In genomic region chr12:75592638-75593335, GRCh38 we compare ENCODE assay signal across 30 cellular contexts.
"Had no signal": no experiment of that assay in that cellular context is flagged by ENCODE, and none has a peak within 500 bp of the region (broad histone marks: within the 10 kb centered on the region; RNA-seq: fewer than 3 reads in every experiment).

No MANE protein-coding gene starts in this region.

- H3K79me2 ChIP-seq: hepatocyte had no signal

- H3K27ac ChIP-seq: adrenal gland, gastrocnemius medialis, hepatocyte, left ventricle myocardium inferior, neutrophil, skin epidermis, upper lobe of left lung, vagina had no signal

- H3K36me3 ChIP-seq: adrenal gland, gastrocnemius medialis, left ventricle myocardium inferior, neutrophil, upper lobe of left lung, vagina had no signal

- H3K4me3 Mint-ChIP-seq: activated CD4-positive, alpha-beta T cell treated with anti-CD3 and anti-CD28 coated beads for 36 hours; activated T-cell treated with anti-CD3 and anti-CD28 coated beads, Interleukin-2, amount 50 U/mL, for 72 hours; effector memory CD8-positive, alpha-beta T cell; nephron; stimulated activated effector memory CD8-positive, alpha-beta T cell treated with anti-CD3 and anti-CD28 coated beads, Interleukin-12 subunit alpha, Interleukin-12 subunit beta, amount 100 ng/mL, for 72 hours; stimulated activated naive CD8-positive, alpha-beta T cell treated with anti-CD3 and anti-CD28 coated beads, Interleukin-15, amount 100 ng/mL, for 72 hours; T-helper 2 cell treated with Interferon-gamma antibody and Interleukin-4, amounts not matched to agents 5 μg/mL and 100 μg/mL, for 36 hours had no signal

- H3K27me3 ChIP-seq: adrenal gland, gastrocnemius medialis, hepatocyte, neutrophil, upper lobe of left lung, vagina had no signal

- H3K9me3 ChIP-seq: adrenal gland, gastrocnemius medialis, neutrophil, upper lobe of left lung, vagina had no signal

- H3K4me1 ChIP-seq: adrenal gland, gastrocnemius medialis, left ventricle myocardium inferior, upper lobe of left lung, vagina had no signal

- ATAC-seq: activated CD4-positive, alpha-beta T cell treated with anti-CD3 and anti-CD28 coated beads for 36 hours; activated naive CD4-positive, alpha-beta T cell treated with anti-CD3 and anti-CD28 coated beads, Interleukin-2, amount 50 U/mL, for 72 hours; activated T-cell treated with anti-CD3 and anti-CD28 coated beads, Interleukin-2, amount 50 U/mL, for 72 hours; effector memory CD8-positive, alpha-beta T cell; gastrocnemius medialis; sciatic nerve; stimulated activated effector memory CD8-positive, alpha-beta T cell treated with anti-CD3 and anti-CD28 coated beads, Interleukin-12 subunit alpha, Interleukin-12 subunit beta, amount 100 ng/mL, for 72 hours; stimulated activated naive CD8-positive, alpha-beta T cell treated with anti-CD3 and anti-CD28 coated beads, Interleukin-15, amount 100 ng/mL, for 72 hours had no signal

- H3K4me2 ChIP-seq: hepatocyte had no signal

- H3K27ac Mint-ChIP-seq: activated CD4-positive, alpha-beta T cell treated with anti-CD3 and anti-CD28 coated beads for 36 hours; activated naive CD4-positive, alpha-beta T cell treated with anti-CD3 and anti-CD28 coated beads, Interleukin-2, amount 50 U/mL, for 72 hours; activated T-cell treated with anti-CD3 and anti-CD28 coated beads, Interleukin-2, amount 50 U/mL, for 72 hours; effector memory CD8-positive, alpha-beta T cell; progenitor cell of endocrine pancreas; stimulated activated naive CD8-positive, alpha-beta T cell treated with anti-CD3 and anti-CD28 coated beads, Interleukin-15, amount 100 ng/mL, for 72 hours; T-helper 2 cell treated with Interferon-gamma antibody and Interleukin-4, amounts not matched to agents 5 μg/mL and 100 μg/mL, for 36 hours had no signal

- H3K4me3 ChIP-seq: adrenal gland, gastrocnemius medialis, hepatocyte, left ventricle myocardium inferior, lung, skin epidermis, upper lobe of left lung, vagina had no signal

- H3K36me3 Mint-ChIP-seq: activated naive CD4-positive, alpha-beta T cell treated with anti-CD3 and anti-CD28 coated beads, Interleukin-2, amount 50 U/mL, for 72 hours; stimulated activated effector memory CD8-positive, alpha-beta T cell treated with anti-CD3 and anti-CD28 coated beads, Interleukin-12 subunit alpha, Interleukin-12 subunit beta, amount 100 ng/mL, for 72 hours had no signal

- DNase-seq: activated CD4-positive, alpha-beta T cell treated with anti-CD3 and anti-CD28 coated beads for 36 hours; activated CD4-positive, alpha-beta T cell treated with anti-CD3 and anti-CD28 coated beads, Interleukin-2, amount 50 U/mL, for 4 hours; activated CD4-positive, CD25-positive, alpha-beta regulatory T cell; activated naive CD4-positive, alpha-beta T cell; activated T-cell treated with anti-CD3 and anti-CD28 coated beads for 4 hours; activated T-cell treated with anti-CD3 and anti-CD28 coated beads, Interleukin-2, amount 50 U/mL, for 72 hours; adrenal gland; aorta; caudate nucleus; cortex of kidney; effector memory CD8-positive, alpha-beta T cell; erythroblast; gastrocnemius medialis; islet precursor cell; left ventricle myocardium inferior; stimulated activated CD4-positive, alpha-beta T cell treated with anti-CD3 and anti-CD28 coated beads, Interleukin-4, amount 100 ng/mL, for 24 hours; stimulated activated naive CD8-positive, alpha-beta T cell treated with anti-CD3 and anti-CD28 coated beads, Interleukin-15, amount 100 ng/mL, for 72 hours; substantia nigra; upper lobe of left lung had no signal

- H2AFZ ChIP-seq: hepatocyte had no signal

- H3K9me3 Mint-ChIP-seq: effector memory CD8-positive, alpha-beta T cell had no signal
